Comparison of ENCODE assay signal across 10 cellular contexts in genomic region chr2:171652411-171652775, GRCh38. TPM values are rescaled to one million over a fixed set of nuclear protein-coding genes. Genes with fewer than 3 reads are reported as not detected.
DNase-seq lines count a peak whose midpoint lies in the region; ATAC-seq and TF ChIP-seq lines count a peak whose summit lies in the region.
"Had no signal": no experiment of that assay in that cellular context is flagged by ENCODE, and none has a peak within 500 bp of the region (broad histone marks: within the 10 kb centered on the region; RNA-seq: fewer than 3 reads in every experiment).

No MANE protein-coding gene starts in this region.

- H3K27ac ChIP-seq in foreskin keratinocyte = no peak overlapping the region
- H3K27ac ChIP-seq: transverse colon had no signal

- in situ Hi-C loops in GM13977 (cut with MboI; ENCODE audit: low pct_unique_long_range_greater_than_20kb, low sequenced_read_pairs, unreplicated experiment) = no loop called here
- in situ Hi-C loops in G401 (cut with HindIII; ENCODE audit: low sequenced_read_pairs) = no loop called here

- no peaks in the 10 kb centered on the region for H3K4me1 ChIP-seq in foreskin keratinocyte
- H3K4me1 ChIP-seq: transverse colon had no signal

- ATAC-seq in GM21717 (IDR thresholded peaks at IDR 0.05; ENCODE audit: unreplicated experiment) (peak; percentile 91), foreskin keratinocyte (peak; percentile 97), GM21381 (IDR thresholded peaks at IDR 0.05; ENCODE audit: unreplicated experiment) (no peak)

- peaks cover 33% of the 10 kb centered on the region for H3K27me3 ChIP-seq in foreskin keratinocyte

- TF ChIP-seq CTCF in GM13977 (IDR thresholded peaks at IDR 0.05; ENCODE audit: extremely low read depth, insufficient read depth, missing control alignments) = no peak
- TF ChIP-seq CTCF in foreskin keratinocyte (conservative IDR thresholded peaks at IDR 0.05) = no peak

- DNase-seq in GM13977 (ENCODE audit: low spot score) (peak; percentile 13), HT1080 (ENCODE audit: low read depth) (peak; percentile 75), foreskin keratinocyte (peak; percentile 85 to 88), NCI-H2196 (lab: John Stamatoyannopoulos, UW; ENCODE audit: unreplicated experiment) (no peak), SHP77 (lab: John Stamatoyannopoulos, UW) (no peak), G401 (ENCODE audit: low spot score) (no peak)
- DNase-seq: KBM-7, transverse colon had no signal

RNA-seq across cellular contexts. Expression of gene DYNC1I2, which starts 34.9 kb away (rescaled TPM):
- total RNA-seq in HT1080 (2014; rRNA removed; shearing (Covaris generic)) = 68.3 and 71.4 TPM in 2 replicates
- 87.7 and 95.3 TPM in 2 replicates for polyA plus RNA-seq in HT1080 (2015; cell fraction: cytosol; rRNA removed)
- polyA plus RNA-seq in HT1080 (2015; cell fraction: nucleus; rRNA removed) = 175 and 190 TPM in 2 replicates
- total RNA-seq in foreskin keratinocyte = 124 and 140 TPM in 2 replicates
- 82.7 and 83.9 TPM in 2 replicates for polyA plus RNA-seq in foreskin keratinocyte
- 144 and 188 TPM in 2 replicates for total RNA-seq in G401 (2014; rRNA removed; shearing (Covaris generic))

Comparison
In these comparisons a context has a peak if more than half of its experiments do, and no peak if none do; other contexts are left out.
1. DNase-seq: peak in GM13977 (single experiment), HT1080 (single experiment) and foreskin keratinocyte (2 of 2); none in NCI-H2196 (single experiment), SHP77 (0 of 2) and G401 (single experiment).